Comparison of ENCODE assay signal across 9 cellular contexts in the genomic region with DNA sequence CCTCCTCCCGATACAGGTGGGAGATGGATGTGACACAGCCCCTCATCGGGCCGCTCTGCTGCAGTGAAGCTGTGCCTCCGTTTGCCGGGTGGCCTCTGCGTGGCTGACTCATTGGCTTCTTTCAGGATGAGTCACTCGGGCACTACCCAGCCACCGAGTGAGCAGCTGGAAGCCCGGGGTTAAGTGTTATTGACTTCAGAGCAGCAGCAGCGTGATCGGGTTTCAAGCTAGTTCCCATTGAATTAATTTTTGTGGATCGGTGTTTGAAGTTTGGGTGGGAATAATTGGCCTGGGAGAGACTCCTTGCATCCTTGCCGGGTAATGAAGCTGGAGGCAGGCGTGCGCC.
DNase-seq lines count a peak whose midpoint lies in the region; ATAC-seq and TF ChIP-seq lines count a peak whose summit lies in the region.
"Had no signal": no experiment of that assay in that cellular context is flagged by ENCODE, and none has a peak within 500 bp of the region (broad histone marks: within the 10 kb centered on the region; RNA-seq: fewer than 3 reads in every experiment).

No MANE protein-coding gene starts in this region.

- DNase-seq in Panc1 (ENCODE audit: low read depth, low spot score) (no peak), iPS-NIHi7 (ENCODE audit: extremely low spot score) (peak; percentile 51), C1 segment of cervical spinal cord (lab: John Stamatoyannopoulos, UW) (no peak), left lobe of liver (ENCODE audit: low spot score) (no peak)
- DNase-seq: stimulated activated CD4-positive, alpha-beta T cell treated with anti-CD3 and anti-CD28 coated beads, Interleukin-4, amount 100 ng/mL, for 1 hour had no signal

- H3K4me1 ChIP-seq in Panc1 (ENCODE audit: control insufficient read depth, insufficient read depth, low read length): peaks cover 8% of the 10 kb centered on the region; the same call in 1 of the 2 replicates

- intact Hi-C loops in Panc1 (cut with micrococcal nuclease; ENCODE audit: unreplicated experiment): no loop called here

- 0 out of 4 replicates have a peak overlapping the region, but pooled peaks of 1 of the 2 experiments have one; percentile 11 for H3K4me3 ChIP-seq in Panc1 (ENCODE audit: low read depth in 2 of 2, low read length in 2 of 2)

- TF ChIP-seq CTCF in Panc1 (IDR thresholded peaks at IDR 0.05): no peak

- CTCF ChIA-PET in Panc1 (lab: Charles Lee): no interaction called here

- no peaks in the 10 kb centered on the region for H3K9me3 ChIP-seq in Panc1 (ENCODE audit: control insufficient read depth, insufficient read depth, low read depth, low read length)

- POLR2A ChIA-PET in Panc1 (lab: Charles Lee): no interaction called here

- no TSS peak for BruUV-seq in Panc1 (replicated peaks; lab: Mats Ljungman, UMichigan)

- H3K27ac ChIP-seq in Panc1 (ENCODE audit: low read length): no peak overlapping the region

- in situ Hi-C loops in Panc1 (cut with HindIII; ENCODE audit: low pct_unique_long_range_greater_than_20kb, low sequenced_read_pairs): no loop called here

- peak; percentile 76 for ATAC-seq in GM18502 (IDR thresholded peaks at IDR 0.05; ENCODE audit: poor library complexity, unreplicated experiment)
- ATAC-seq in HG03039 (IDR thresholded peaks at IDR 0.05; ENCODE audit: unreplicated experiment): peak; percentile 82
- peak; percentile 87 for ATAC-seq in Panc1
- ATAC-seq in HG02970 (IDR thresholded peaks at IDR 0.05; ENCODE audit: low FRiP score, unreplicated experiment): no peak
- ATAC-seq in GM21717 (IDR thresholded peaks at IDR 0.05; ENCODE audit: unreplicated experiment): no peak
- no peak for ATAC-seq in left lobe of liver

- H3K27me3 ChIP-seq in Panc1 (ENCODE audit: control insufficient read depth, insufficient read depth, low read length): peaks cover 2% of the 10 kb centered on the region; the same call in 1 of the 2 replicates

- no peaks in the 10 kb centered on the region for H3K36me3 ChIP-seq in Panc1 (ENCODE audit: control insufficient read depth, insufficient read depth, low read length)

Comparison
In these comparisons a context has a peak if more than half of its experiments do, and no peak if none do; other contexts are left out.
1. ATAC-seq: peak in GM18502 (single experiment), HG03039 (single experiment) and Panc1 (single experiment); none in HG02970 (single experiment), GM21717 (single experiment) and left lobe of liver (single experiment).